In the genomic region with DNA sequence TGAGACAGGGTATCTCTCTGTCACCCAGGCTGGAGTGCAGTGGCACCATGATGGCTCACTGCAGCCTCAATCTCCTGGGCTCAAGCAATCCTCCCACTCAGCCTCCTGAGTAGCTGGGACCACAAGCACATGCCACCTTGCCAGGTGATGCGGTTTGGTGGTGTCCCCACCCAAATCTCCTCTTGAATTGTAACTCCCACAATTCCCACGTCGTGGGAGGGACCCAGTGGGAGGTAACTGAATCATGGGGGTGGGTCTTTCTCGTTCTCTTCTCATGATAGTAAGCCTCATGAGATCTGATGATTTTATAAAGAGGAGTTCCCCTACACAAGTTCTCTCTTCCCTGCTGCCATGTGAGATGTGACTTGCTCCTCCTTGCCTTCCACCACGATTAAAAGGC, we compare ENCODE assay signal across 7 cellular contexts. TPM values are rescaled to one million over a fixed set of nuclear protein-coding genes. Genes with fewer than 3 reads are reported as not detected.
DNase-seq lines count a peak whose midpoint lies in the region; ATAC-seq, FAIRE-seq and TF ChIP-seq lines count a peak whose summit lies in the region.
"Not testable (repeated sequence)": the region's sequence is repeated elsewhere in the genome, so short reads cannot be mapped to it uniquely, and the experiment has no call there.

No MANE protein-coding gene starts in this region.

- 72 to 79% methylated on average over 5 of the region's 5 CpGs for WGBS in GM23248 (ENCODE audit: low coverage in 1 of 2, low lambda C conversion rate in 2 of 2, missing lambda C conversion rate in 2 of 2), 2 experiments
- no CpG with 5 or more reads among the region's 5 CpGs for WGBS in IMR-90 (ENCODE audit: extremely low coverage in 2 of 2, insufficient read length in 1 of 2), 2 experiments
- whole genome bisulfite sequencing in K562 (ENCODE audit: insufficient coverage, low coverage, missing lambda C conversion rate): 71% methylated on average over 5 of the region's 5 CpGs
- 99% methylated on average over 5 of the region's 5 CpGs for WGBS in esophagus muscularis mucosa

- not testable (repeated sequence) for H2AFZ ChIP-seq in GM23248; IMR-90 (replicated peaks; ENCODE audit: low read length, poor library complexity); K562 (ENCODE audit: low read depth, low read length)

- not testable (repeated sequence) for H3K27me3 Mint-ChIP-seq in activated T-helper 17 cell treated with anti-CD3 and anti-CD28 coated beads, Interleukin-2, amount 50 U/mL, for 72 hours; activated naive CD8-positive, alpha-beta T cell; stimulated activated memory B cell treated with anti-CD40 and anti-IgM and Interleukin-4, amounts not matched to agents 10 μg/mL and 1 μg/mL and 100 μg/mL, for 72 hours

- not testable (repeated sequence) for H3K27me3 ChIP-seq in GM23248 (replicated peaks; ENCODE audit: insufficient read depth); IMR-90 (ENCODE audit: control insufficient read depth, insufficient read depth, low read length); K562 (ENCODE audit: control insufficient read depth in 2 of 2, insufficient read depth in 2 of 2, low read length in 2 of 2); esophagus muscularis mucosa

- not testable (repeated sequence) for DNase-seq in GM23248; IMR-90; K562 (ENCODE audit: extremely low read depth in 1 of 4, low spot score in 3 of 4)
- DNase-seq in esophagus muscularis mucosa (ENCODE audit: extremely low spot score): peak; percentile 79

- not testable (repeated sequence) for TF ChIP-seq CTCF in IMR-90 (conservative IDR thresholded peaks at IDR 0.05; ENCODE audit: low read depth, low read length); K562 (IDR thresholded peaks at IDR 0.05 in 2 of 3, conservative IDR thresholded peaks at IDR 0.05 in 1 of 3; ENCODE audit: insufficient read depth in 2 of 3, low read depth in 1 of 3, low read length in 3 of 3); esophagus muscularis mucosa (IDR thresholded peaks at IDR 0.05)

- H3K4ac ChIP-seq in IMR-90 (ENCODE audit: low read depth, low read length): peak overlapping the region; percentile 31

- not testable (repeated sequence) for H3K4me3 ChIP-seq in GM23248; IMR-90 (ENCODE audit: insufficient read depth, low read depth, low read length); K562; esophagus muscularis mucosa

- H3K79me1 ChIP-seq in IMR-90 (ENCODE audit: low read depth in 1 of 2, low read length in 2 of 2): peaks cover 23 to 56% of the 10 kb centered on the region in 2 experiments

- not testable (repeated sequence) for H3K9me3 Mint-ChIP-seq in activated T-helper 17 cell treated with anti-CD3 and anti-CD28 coated beads, Interleukin-2, amount 50 U/mL, for 72 hours; activated naive CD8-positive, alpha-beta T cell (ENCODE audit: low read depth); stimulated activated memory B cell treated with anti-CD40 and anti-IgM and Interleukin-4, amounts not matched to agents 10 μg/mL and 1 μg/mL and 100 μg/mL, for 72 hours

- 0 out of 2 replicates have a peak overlapping the region, but pooled peaks have one; percentile 61 for H3K27ac ChIP-seq in GM23248
- not testable (repeated sequence) for H3K27ac ChIP-seq in IMR-90 (ENCODE audit: insufficient read depth, low read length); K562 (ENCODE audit: extremely low read depth, low read depth, low read length); esophagus muscularis mucosa (replicated peaks in 1 of 4)

- peaks cover 34% of the 10 kb centered on the region for H3F3A ChIP-seq in GM23248 (ENCODE audit: insufficient read depth)

- H4K20me1 ChIP-seq in GM23248 (ENCODE audit: insufficient read depth); IMR-90 (ENCODE audit: insufficient read depth, low read length); K562 (replicated peaks; ENCODE audit: control insufficient read depth, insufficient read depth, low read length): not testable (repeated sequence)

- H3K14ac ChIP-seq in IMR-90 (replicated peaks; ENCODE audit: low read depth, low read length): not testable (repeated sequence)

- CTCF ChIA-PET in IMR-90 (lab: Yijun Ruan, JAX): interaction anchor here (1.3 to 1.9 kb wide), 2 partner anchors 113 to 123 kb away, joined by 4 to 8 read pairs; no protein-coding TSS in a partner anchor
- CTCF ChIA-PET in K562 (lab: Yijun Ruan, JAX; ENCODE audit: low intra/inter-chr PET ratio): not testable (repeated sequence)

- ATAC-seq in IMR-90 (ENCODE audit: low read depth); K562; stimulated activated memory B cell treated with anti-CD40 and anti-IgM and Interleukin-4, amounts not matched to agents 10 μg/mL and 1 μg/mL and 100 μg/mL, for 72 hours: not testable (repeated sequence)
- ATAC-seq in activated T-helper 17 cell treated with anti-CD3 and anti-CD28 coated beads, Interleukin-2, amount 50 U/mL, for 72 hours (replicated peaks): peak; percentile 48

- dilution Hi-C loops in IMR-90 (cut with HindIII; ENCODE audit: low sequenced_read_pairs, unreplicated experiment): not testable (repeated sequence)

- H2AK9ac ChIP-seq in IMR-90 (replicated peaks; ENCODE audit: low read depth, low read length, poor library complexity): not testable (repeated sequence)

- not testable (repeated sequence) for H2BK15ac ChIP-seq in IMR-90 (ENCODE audit: low read depth, low read length)

- not testable (repeated sequence) for H3K27ac Mint-ChIP-seq in activated T-helper 17 cell treated with anti-CD3 and anti-CD28 coated beads, Interleukin-2, amount 50 U/mL, for 72 hours
- H3K27ac Mint-ChIP-seq in activated naive CD8-positive, alpha-beta T cell: peak overlapping the region; percentile 29
- peak overlapping the region; percentile 18 for H3K27ac Mint-ChIP-seq in stimulated activated memory B cell treated with anti-CD40 and anti-IgM and Interleukin-4, amounts not matched to agents 10 μg/mL and 1 μg/mL and 100 μg/mL, for 72 hours

- not testable (repeated sequence) for H4K91ac ChIP-seq in IMR-90 (ENCODE audit: insufficient read depth, low read depth, low read length)

- in situ Hi-C loops in GM23248 (cut with MboI); K562 (cut with MboI): not testable (repeated sequence)
- in situ Hi-C loops in IMR-90 (cut with MboI; ENCODE audit: low sequenced_read_pairs): loop anchor here (5.0 kb wide), 1 partner anchor 32 kb away; no protein-coding TSS in a partner anchor

- H2BK20ac ChIP-seq in IMR-90 (ENCODE audit: low read depth, low read length): 0 out of 2 replicates have a peak overlapping the region, but pooled peaks have one; percentile 23

- not testable (repeated sequence) for H2BK120ac ChIP-seq in IMR-90 (ENCODE audit: low read depth, low read length)

- not testable (repeated sequence) for TF ChIP-seq POLR2A in IMR-90 (IDR thresholded peaks at IDR 0.05; ENCODE audit: low read depth, low read length); K562 (conservative IDR thresholded peaks at IDR 0.05); esophagus muscularis mucosa (IDR thresholded peaks at IDR 0.05; ENCODE audit: low read depth)

- TF ChIP-seq RAD21 in IMR-90 (IDR thresholded peaks at IDR 0.05; ENCODE audit: low read length); K562 (CRISPR knock-in tag; conservative IDR thresholded peaks at IDR 0.05 in 1 of 2, IDR thresholded peaks at IDR 0.05 in 1 of 2): not testable (repeated sequence)

- H3K36me3 ChIP-seq in GM23248 (ENCODE audit: low read depth) (peaks cover 33% of the 10 kb centered on the region), IMR-90 (ENCODE audit: control insufficient read depth, insufficient read depth, low read length) (peaks cover 36% of the 10 kb centered on the region), K562 (ENCODE audit: control insufficient read depth, insufficient read depth, low read length) (peaks cover 54% of the 10 kb centered on the region), esophagus muscularis mucosa (peaks cover 22 to 71% (median 44%) of the 10 kb centered on the region in 4 donors)

- H3K4me1 ChIP-seq in GM23248 (ENCODE audit: insufficient read depth): peaks cover 27% of the 10 kb centered on the region
- not testable (repeated sequence) for H3K4me1 ChIP-seq in IMR-90 (ENCODE audit: control insufficient read depth, insufficient read depth, low read length); K562 (replicated peaks in 1 of 2; ENCODE audit: control insufficient read depth in 2 of 2, insufficient read depth in 2 of 2, low read length in 2 of 2); esophagus muscularis mucosa

- not testable (repeated sequence) for H3K4me3 Mint-ChIP-seq in activated T-helper 17 cell treated with anti-CD3 and anti-CD28 coated beads, Interleukin-2, amount 50 U/mL, for 72 hours; activated naive CD8-positive, alpha-beta T cell; stimulated activated memory B cell treated with anti-CD40 and anti-IgM and Interleukin-4, amounts not matched to agents 10 μg/mL and 1 μg/mL and 100 μg/mL, for 72 hours

- H3K18ac ChIP-seq in IMR-90 (ENCODE audit: low read depth, low read length): not testable (repeated sequence)

- FAIRE-seq in K562 (lab: Jason Lieb, UNC): not testable (repeated sequence)

- H3K23ac ChIP-seq in IMR-90 (ENCODE audit: low read depth, low read length): not testable (repeated sequence)

- not testable (repeated sequence) for H3K9me2 ChIP-seq in GM23248 (ENCODE audit: insufficient read depth)

- not testable (repeated sequence) for BruUV-seq in IMR-90 (replicated peaks; lab: Mats Ljungman, UMichigan); K562 (replicated peaks; lab: Mats Ljungman, UMichigan)

- H3K4me2 ChIP-seq in GM23248 (ENCODE audit: unreplicated experiment); IMR-90 (ENCODE audit: low read depth, low read length); K562 (ENCODE audit: insufficient read depth, low read length): not testable (repeated sequence)

- not testable (repeated sequence) for H3K9me1 ChIP-seq in IMR-90 (ENCODE audit: insufficient read depth, low read length); K562 (ENCODE audit: control insufficient read depth, insufficient read depth, low read length)

- peak overlapping the region in 1 of 2 experiments; percentile 20; a peak in 1 of 4 replicates for H4K8ac ChIP-seq in IMR-90 (ENCODE audit: low read depth in 2 of 2, low read length in 2 of 2)

- peaks cover 95% of the 10 kb centered on the region for H3K36me3 Mint-ChIP-seq in activated T-helper 17 cell treated with anti-CD3 and anti-CD28 coated beads, Interleukin-2, amount 50 U/mL, for 72 hours (ENCODE audit: low read depth)
- peaks cover 31% of the 10 kb centered on the region for H3K36me3 Mint-ChIP-seq in activated naive CD8-positive, alpha-beta T cell
- H3K36me3 Mint-ChIP-seq in stimulated activated memory B cell treated with anti-CD40 and anti-IgM and Interleukin-4, amounts not matched to agents 10 μg/mL and 1 μg/mL and 100 μg/mL, for 72 hours: peaks cover 76% of the 10 kb centered on the region

- not testable (repeated sequence) for TF ChIP-seq EP300 in K562 (IDR thresholded peaks at IDR 0.05; ENCODE audit: low read length); esophagus muscularis mucosa (IDR thresholded peaks at IDR 0.05)

- H3K79me2 ChIP-seq in GM23248 (ENCODE audit: insufficient read depth): peaks cover 55% of the 10 kb centered on the region
- not testable (repeated sequence) for H3K79me2 ChIP-seq in K562 (ENCODE audit: control insufficient read depth, insufficient read depth, low read length)

- H2BK5ac ChIP-seq in IMR-90 (ENCODE audit: low read depth, low read length, poor library complexity, severe bottlenecking): peak overlapping the region; percentile 81

- not testable (repeated sequence) for H3K9me3 ChIP-seq in GM23248 (ENCODE audit: low read depth); IMR-90 (ENCODE audit: control insufficient read depth, insufficient read depth, low read length); K562 (replicated peaks; ENCODE audit: control insufficient read depth, insufficient read depth, low read depth, low read length); esophagus muscularis mucosa

- H4K5ac ChIP-seq in IMR-90 (ENCODE audit: low read depth, low read length): not testable (repeated sequence)

- peaks cover 11% of the 10 kb centered on the region for H3K4me1 Mint-ChIP-seq in activated T-helper 17 cell treated with anti-CD3 and anti-CD28 coated beads, Interleukin-2, amount 50 U/mL, for 72 hours
- H3K4me1 Mint-ChIP-seq in activated naive CD8-positive, alpha-beta T cell (ENCODE audit: low read depth): not testable (repeated sequence)
- H3K4me1 Mint-ChIP-seq in stimulated activated memory B cell treated with anti-CD40 and anti-IgM and Interleukin-4, amounts not matched to agents 10 μg/mL and 1 μg/mL and 100 μg/mL, for 72 hours: peaks cover 20% of the 10 kb centered on the region

- not testable (repeated sequence) for H3K56ac ChIP-seq in IMR-90 (ENCODE audit: extremely low read depth, insufficient read depth, low read length)

- H3K9ac ChIP-seq in GM23248; IMR-90 (ENCODE audit: low read depth, low read length); K562 (ENCODE audit: insufficient read depth in 1 of 2, low read depth in 2 of 2, low read length in 2 of 2): not testable (repeated sequence)

- intact Hi-C loops in IMR-90 (cut with micrococcal nuclease); K562 (cut with micrococcal nuclease); esophagus muscularis mucosa (cut with DNase I): not testable (repeated sequence)

- peak overlapping the region; percentile 77 for H2AK5ac ChIP-seq in IMR-90 (ENCODE audit: low read depth, low read length)

- POLR2A ChIA-PET in IMR-90 (lab: Charles Lee; ENCODE audit: unreplicated experiment); K562 (lab: Yijun Ruan, JAX): not testable (repeated sequence)

RNA-seq across cellular contexts. Expression of a gene that starts 15.5 kb away (rescaled TPM):
- total RNA-seq in GM23248 (2014; rRNA removed; shearing (Covaris generic)): 10.6 and 10.7 TPM in 2 replicates
- polyA plus RNA-seq in GM23248 (2016; fragmentation: Nextera tagmentation; extraction: Ambion mirVana) (9.1 and 10.7 TPM in 2 replicates), IMR-90 (2012; rRNA removed) (6.8 and 7.8 TPM in 2 replicates), K562 (2011; rRNA removed) (8.7 and 10.7 TPM in 2 replicates), K562 (2014; fragmentation: Illumina TruSeq; extraction: Trizol) (8.4 and 11.4 TPM in 2 replicates), K562 (2014; fragmentation: Nextera tagmentation; extraction: Ambion mirVana) (1 to 10 TPM; 2.2 to 2.6 TPM), K562 (2014; rRNA removed) (3.8 and 5.6 TPM in 2 replicates)
- total RNA-seq in IMR-90 (2012; rRNA removed) (12.0 and 13.6 TPM in 2 replicates), K562 (2014; rRNA removed) (7.4 and 8.6 TPM in 2 replicates), K562 (2014; rRNA removed; fragmentation: Illumina TruSeq; extraction: Trizol) (10.7 and 10.8 TPM in 2 replicates), K562 (2015; rRNA removed; fragmentation: Illumina TruSeq; extraction: Trizol) (10.4 and 10.7 TPM in 2 replicates), K562 (2021) (15.2 and 16.2 TPM in 2 replicates), esophagus muscularis mucosa (10 to 100 TPM in 1 of 4 donors, 1 to 10 TPM in 3; 5.9 to 15.1 (median 9.2) TPM)
- polyA plus RNA-seq in IMR-90 (2012; cell fraction: cytosol; rRNA removed): 2.4 and 2.8 TPM in 2 replicates
- 4.6 and 22.7 TPM in 2 replicates for polyA plus RNA-seq in IMR-90 (2012; cell fraction: nucleus; rRNA removed; ENCODE audit: low replicate concordance)
- 10 to 100 TPM; 18.5 to 37.2 TPM for total RNA-seq in activated T-helper 17 cell treated with anti-CD3 and anti-CD28 coated beads, Interleukin-2, amount 50 U/mL, for 72 hours
- 6.9 and 28.9 TPM in 2 replicates for total RNA-seq in K562 (2011; cell fraction: chromatin; rRNA removed; ENCODE audit: low replicate concordance)
- total RNA-seq in K562 (2011; cell fraction: nucleolus; rRNA removed): 8.2 and 9.7 TPM in 2 replicates
- total RNA-seq in K562 (2011; cell fraction: nucleoplasm; rRNA removed): 12.2 and 13.4 TPM in 2 replicates
- polyA plus RNA-seq in K562 (2011; cell fraction: cytosol; rRNA removed): 4.6 and 5.2 TPM in 2 replicates
- polyA plus RNA-seq in K562 (2011; cell fraction: nucleus; rRNA removed): 19.4 and 20.3 TPM in 2 replicates
- 5.3 and 6.4 TPM in 2 replicates for polyA plus RNA-seq in K562 (2012)
- polyA minus RNA-seq in K562 (2011; rRNA and poly(A)+ RNA removed): 11.7 and 16.7 TPM in 2 replicates
- 8.9 and 15.2 TPM in 2 replicates for polyA minus RNA-seq in K562 (2011; cell fraction: cytosol; rRNA and poly(A)+ RNA removed)
- 9.0 and 19.4 TPM in 2 replicates for polyA minus RNA-seq in K562 (2011; cell fraction: nucleus; rRNA and poly(A)+ RNA removed)

RNA-seq across cellular contexts. Expression of a gene that starts 40.8 kb away (rescaled TPM):
- 11.5 and 12.2 TPM in 2 replicates for total RNA-seq in GM23248 (2014; rRNA removed; shearing (Covaris generic))
- polyA plus RNA-seq in GM23248 (2016; fragmentation: Nextera tagmentation; extraction: Ambion mirVana) (5.9 and 7.6 TPM in 2 replicates), IMR-90 (2012; rRNA removed) (10.6 and 15.6 TPM in 2 replicates), K562 (2011; rRNA removed) (21.6 and 27.5 TPM in 2 replicates), K562 (2014; fragmentation: Illumina TruSeq; extraction: Trizol) (9.1 and 10.9 TPM in 2 replicates), K562 (2014; fragmentation: Nextera tagmentation; extraction: Ambion mirVana) (1 to 10 TPM; 1.3 to 1.6 TPM), K562 (2014; rRNA removed) (9.5 and 13.5 TPM in 2 replicates)
- total RNA-seq in IMR-90 (2012; rRNA removed) (19.4 and 25.3 TPM in 2 replicates), K562 (2014; rRNA removed) (15.1 and 20.2 TPM in 2 replicates), K562 (2014; rRNA removed; fragmentation: Illumina TruSeq; extraction: Trizol) (11.6 and 12.1 TPM in 2 replicates), K562 (2015; rRNA removed; fragmentation: Illumina TruSeq; extraction: Trizol) (14.0 and 14.5 TPM in 2 replicates), K562 (2021) (19.0 and 19.6 TPM in 2 replicates), esophagus muscularis mucosa (10 to 100 TPM; 11.6 to 25.3 (median 18.9) TPM)
- 5.8 and 8.5 TPM in 2 replicates for polyA plus RNA-seq in IMR-90 (2012; cell fraction: cytosol; rRNA removed)
- 28.1 and 43.3 TPM in 2 replicates for polyA plus RNA-seq in IMR-90 (2012; cell fraction: nucleus; rRNA removed; ENCODE audit: low replicate concordance)
- total RNA-seq in activated T-helper 17 cell treated with anti-CD3 and anti-CD28 coated beads, Interleukin-2, amount 50 U/mL, for 72 hours: 1 to 10 TPM; 4.6 to 8.2 TPM
- total RNA-seq in K562 (2011; cell fraction: chromatin; rRNA removed; ENCODE audit: low replicate concordance): 87.1 and 96.1 TPM in 2 replicates
- 67.0 and 72.4 TPM in 2 replicates for total RNA-seq in K562 (2011; cell fraction: nucleolus; rRNA removed)
- 71.8 and 78.2 TPM in 2 replicates for total RNA-seq in K562 (2011; cell fraction: nucleoplasm; rRNA removed)
- polyA plus RNA-seq in K562 (2011; cell fraction: cytosol; rRNA removed): 17.1 and 20.0 TPM in 2 replicates
- 40.5 and 46.1 TPM in 2 replicates for polyA plus RNA-seq in K562 (2011; cell fraction: nucleus; rRNA removed)
- polyA plus RNA-seq in K562 (2012): 8.5 and 9.7 TPM in 2 replicates
- 40.3 and 41.0 TPM in 2 replicates for polyA minus RNA-seq in K562 (2011; rRNA and poly(A)+ RNA removed)
- 23.2 and 27.7 TPM in 2 replicates for polyA minus RNA-seq in K562 (2011; cell fraction: cytosol; rRNA and poly(A)+ RNA removed)
- polyA minus RNA-seq in K562 (2011; cell fraction: nucleus; rRNA and poly(A)+ RNA removed): 31.8 and 44.2 TPM in 2 replicates
